In the genomic region with DNA sequence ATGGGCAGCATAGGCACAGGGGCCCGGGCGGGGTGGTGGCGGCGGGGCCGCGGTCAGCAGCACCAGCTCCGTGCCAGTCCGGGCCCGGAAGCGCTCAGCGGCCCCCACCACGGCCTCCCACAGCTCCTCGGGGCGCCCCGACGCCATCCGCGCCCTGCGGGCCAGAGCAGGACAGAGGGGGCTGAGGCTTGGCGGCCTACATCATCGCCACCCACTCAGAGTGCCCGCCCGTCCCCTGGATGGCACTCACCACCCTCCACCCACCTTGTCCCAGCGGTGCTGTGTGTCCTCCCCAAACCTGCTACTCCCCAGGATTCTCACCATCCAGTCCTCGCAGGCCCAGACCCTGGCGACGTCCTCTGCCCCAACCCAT, we compare ENCODE assay signal across 28 cellular contexts. TPM values are rescaled to one million over a fixed set of nuclear protein-coding genes. Genes with fewer than 3 reads are reported as not detected.
DNase-seq lines count a peak whose midpoint lies in the region; ATAC-seq and TF ChIP-seq lines count a peak whose summit lies in the region.
"Had no signal": no experiment of that assay in that cellular context is flagged by ENCODE, and none has a peak within 500 bp of the region (broad histone marks: within the 10 kb centered on the region; RNA-seq: fewer than 3 reads in every experiment).

No MANE protein-coding gene starts in this region.

- peak; percentile 29 for DNase-seq in left ventricle myocardium superior
- no peak for DNase-seq in left ventricle myocardium inferior
- no peak for DNase-seq in RWPE1 (ENCODE audit: low spot score)
- no peak for DNase-seq in mesenchymal stem cell
- no peak for DNase-seq in stimulated activated naive B cell treated with anti-CD40 and anti-IgM and Interleukin-4, amounts not matched to agents 10 μg/mL and 1 μg/mL and 100 μg/mL, for 72 hours
- no peak for DNase-seq in T-cell
- no peak for DNase-seq in NK-92 treated with Interleukin-12 subunit alpha and Interleukin-12 subunit beta, amount 100 ng/mL, for 24 hours (lab: John Stamatoyannopoulos, UW)
- no peak for DNase-seq in stimulated activated CD4-positive, alpha-beta T cell treated with anti-CD3 and anti-CD28 coated beads, Interleukin-2, amount 100 ng/mL, for 24 hours
- DNase-seq: C1 segment of cervical spinal cord; CD4-positive, alpha-beta memory T cell; COR-L47; DMS53; GM23248; H9; HFFc6; NCI-H1048; NCI-H1436; NCI-H187; NCI-H2081 treated with DMSO at 0.1 percent for 48 hours; NCI-H2171; NCI-H226; NCI-H510A; NCI-H69; OCI-M1; Peyer's patch; SIG-M5 had no signal

- 97% methylated on average over 23 of the region's 27 CpGs for WGBS in mesenchymal stem cell

- H2AFZ ChIP-seq in mesenchymal stem cell (ENCODE audit: low read depth, low read length) = no peak overlapping the region
- H2AFZ ChIP-seq: GM23248 had no signal

- no peak overlapping the region for H3K4ac ChIP-seq in mesenchymal stem cell (ENCODE audit: low read depth in 1 of 2, low read length in 2 of 2)

- no peaks in the 10 kb centered on the region for H3K36me3 ChIP-seq in left ventricle myocardium inferior
- peaks cover 31 to 50% of the 10 kb centered on the region in 2 experiments for H3K36me3 ChIP-seq in mesenchymal stem cell (ENCODE audit: control insufficient read depth in 1 of 2, insufficient read depth in 2 of 2, low read depth in 1 of 2, low read length in 2 of 2)

- no peak overlapping the region for H3K4me2 ChIP-seq in mesenchymal stem cell (ENCODE audit: low read length, poor library complexity, severe bottlenecking)

- peak overlapping the region; percentile 78 for H3K27ac Mint-ChIP-seq in stimulated activated naive B cell treated with anti-CD40 and anti-IgM and Interleukin-4, amounts not matched to agents 10 μg/mL and 1 μg/mL and 100 μg/mL, for 72 hours
- H3K27ac Mint-ChIP-seq in T-cell = no peak overlapping the region

- H3K27me3 ChIP-seq in left ventricle myocardium inferior (ENCODE audit: low read depth) = no peaks in the 10 kb centered on the region
- H3K27me3 ChIP-seq in mesenchymal stem cell (ENCODE audit: control insufficient read depth in 1 of 2, insufficient read depth in 1 of 2, low read length in 2 of 2) = no peaks in the 10 kb centered on the region
- H3K27me3 ChIP-seq: Peyer's patch had no signal

- no peak overlapping the region for H2BK5ac ChIP-seq in mesenchymal stem cell (ENCODE audit: low read depth, low read length, poor library complexity, severe bottlenecking)

- no peak overlapping the region for H3K4me3 ChIP-seq in left ventricle myocardium inferior
- no peak overlapping the region for H3K4me3 ChIP-seq in mesenchymal stem cell (ENCODE audit: insufficient read depth in 1 of 2, low read depth in 1 of 2, low read length in 2 of 2)
- H3K4me3 ChIP-seq: GM23248, Peyer's patch, SK-N-MC had no signal

- POLR2A ChIA-PET in RWPE1 (lab: Yijun Ruan, JAX; ENCODE audit: low non-redundant PET) = no interaction called here
- POLR2A ChIA-PET in T-cell (lab: Charles Lee) = no interaction called here

- no peaks in the 10 kb centered on the region for H3K9me3 ChIP-seq in left ventricle myocardium inferior (replicated peaks)
- no peaks in the 10 kb centered on the region for H3K9me3 ChIP-seq in mesenchymal stem cell (ENCODE audit: control insufficient read depth, low read length)
- H3K9me3 ChIP-seq: Peyer's patch had no signal

- H2BK120ac ChIP-seq in mesenchymal stem cell (ENCODE audit: low read depth, low read length) = no peak overlapping the region

- H3K27ac ChIP-seq in left ventricle myocardium inferior (replicated peaks) (no peak overlapping the region), RWPE1 (peak overlapping the region; percentile 96), mesenchymal stem cell (ENCODE audit: low read length, poor library complexity, severe bottlenecking) (no peak overlapping the region)
- H3K27ac ChIP-seq: GM23248, Peyer's patch, SK-N-MC had no signal

- H2BK15ac ChIP-seq in mesenchymal stem cell (ENCODE audit: low read depth, poor library complexity, severe bottlenecking) = peak overlapping the region; percentile 20

- peaks cover 18 to 25% of the 10 kb centered on the region in 2 donors for H3K36me3 Mint-ChIP-seq in stimulated activated naive B cell treated with anti-CD40 and anti-IgM and Interleukin-4, amounts not matched to agents 10 μg/mL and 1 μg/mL and 100 μg/mL, for 72 hours
- peaks cover 3% of the 10 kb centered on the region for H3K36me3 Mint-ChIP-seq in T-cell
- H3K36me3 Mint-ChIP-seq: IgD-negative memory B cell had no signal

- peak overlapping the region; percentile 1 for H4K91ac ChIP-seq in mesenchymal stem cell (ENCODE audit: low read length)

- H3K27me3 Mint-ChIP-seq in stimulated activated naive B cell treated with anti-CD40 and anti-IgM and Interleukin-4, amounts not matched to agents 10 μg/mL and 1 μg/mL and 100 μg/mL, for 72 hours = no peaks in the 10 kb centered on the region
- no peaks in the 10 kb centered on the region for H3K27me3 Mint-ChIP-seq in T-cell
- H3K27me3 Mint-ChIP-seq: CD4-positive, alpha-beta memory T cell had no signal

- no peak for TF ChIP-seq CTCF in left ventricle myocardium inferior (IDR thresholded peaks at IDR 0.05; ENCODE audit: borderline replicate concordance)
- TF ChIP-seq CTCF in RWPE1 (conservative IDR thresholded peaks at IDR 0.05; ENCODE audit: low read depth) = no peak

- CTCF ChIA-PET in RWPE1 (lab: Yijun Ruan, JAX) = no interaction called here
- CTCF ChIA-PET in T-cell (lab: Charles Lee) = no interaction called here

- intact Hi-C loops in left ventricle myocardium superior (cut with micrococcal nuclease) = no loop called here
- intact Hi-C loops in left ventricle myocardium inferior (cut with micrococcal nuclease) = no loop called here

- H4K8ac ChIP-seq in mesenchymal stem cell (ENCODE audit: low read length) = no peak overlapping the region

- H3K14ac ChIP-seq in mesenchymal stem cell (ENCODE audit: low read length in 2 of 2) = no peak overlapping the region

- H3K4me1 ChIP-seq in left ventricle myocardium inferior (peaks cover 55% of the 10 kb centered on the region), mesenchymal stem cell (ENCODE audit: control insufficient read depth, insufficient read depth, low read depth, low read length) (peaks cover 39% of the 10 kb centered on the region)

- no peak overlapping the region for H3K23ac ChIP-seq in mesenchymal stem cell (ENCODE audit: low read length in 2 of 2)

- no peak overlapping the region for H3K4me3 Mint-ChIP-seq in stimulated activated naive B cell treated with anti-CD40 and anti-IgM and Interleukin-4, amounts not matched to agents 10 μg/mL and 1 μg/mL and 100 μg/mL, for 72 hours
- H3K4me3 Mint-ChIP-seq in T-cell = no peak overlapping the region
- H3K4me3 Mint-ChIP-seq: H9, HFFc6, IgD-negative memory B cell had no signal

- H3K4me1 Mint-ChIP-seq in stimulated activated naive B cell treated with anti-CD40 and anti-IgM and Interleukin-4, amounts not matched to agents 10 μg/mL and 1 μg/mL and 100 μg/mL, for 72 hours = peaks cover 20 to 43% of the 10 kb centered on the region in 2 donors
- peaks cover 23 to 36% (median 32%) of the 10 kb centered on the region in 3 donors for H3K4me1 Mint-ChIP-seq in T-cell

- peaks cover 29% of the 10 kb centered on the region for H3K79me1 ChIP-seq in mesenchymal stem cell (replicated peaks; ENCODE audit: low read length, poor library complexity, severe bottlenecking)

- no peak overlapping the region for H2BK12ac ChIP-seq in mesenchymal stem cell (ENCODE audit: low read length in 2 of 2)

- ATAC-seq in left ventricle myocardium superior = no peak
- ATAC-seq in stimulated activated naive B cell treated with anti-CD40 and anti-IgM and Interleukin-4, amounts not matched to agents 10 μg/mL and 1 μg/mL and 100 μg/mL, for 72 hours (replicated peaks) = no peak
- no peak for ATAC-seq in T-cell (replicated peaks in 1 of 4)

- H3K9me3 Mint-ChIP-seq in stimulated activated naive B cell treated with anti-CD40 and anti-IgM and Interleukin-4, amounts not matched to agents 10 μg/mL and 1 μg/mL and 100 μg/mL, for 72 hours = no peaks in the 10 kb centered on the region
- H3K9me3 Mint-ChIP-seq in T-cell = no peaks in the 10 kb centered on the region
- H3K9me3 Mint-ChIP-seq: H9, HFFc6, IgD-negative memory B cell had no signal

- no peak overlapping the region for H3K18ac ChIP-seq in mesenchymal stem cell (ENCODE audit: low read depth in 1 of 2, low read length in 2 of 2)

- no peak overlapping the region for H2AK5ac ChIP-seq in mesenchymal stem cell (ENCODE audit: low read length, severe bottlenecking)

- no peak overlapping the region for H3K9ac ChIP-seq in mesenchymal stem cell (ENCODE audit: low read length)
- H3K9ac ChIP-seq: GM23248 had no signal

RNA-seq across cellular contexts. Expression of gene AKT1S1, which starts 4.0 kb away (rescaled TPM):
- total RNA-seq in left ventricle myocardium superior = 41.2 TPM
- 36.0 TPM for total RNA-seq in left ventricle myocardium inferior
- 107 TPM for polyA plus RNA-seq in mesenchymal stem cell (2013, experiment 1 of 2)
- 104 TPM for polyA plus RNA-seq in mesenchymal stem cell (2013, experiment 2 of 2)
- total RNA-seq in T-cell = 10 to 100 TPM; 13.3 to 24.9 (median 21.4) TPM

RNA-seq across cellular contexts. Expression of gene TBC1D17, which starts 4.4 kb away (rescaled TPM):
- 47.7 TPM for total RNA-seq in left ventricle myocardium superior
- 47.5 TPM for total RNA-seq in left ventricle myocardium inferior
- 51.0 TPM for polyA plus RNA-seq in mesenchymal stem cell (2013, experiment 1 of 2)
- polyA plus RNA-seq in mesenchymal stem cell (2013, experiment 2 of 2) = 50.4 TPM
- 100 to 1,000 TPM in 1 of 5 donors, 10 to 100 TPM in 4; 46.5 to 102 (median 88.6) TPM for total RNA-seq in T-cell

RNA-seq across cellular contexts. Expression of gene PNKP, which starts 5.8 kb away (rescaled TPM):
- total RNA-seq in left ventricle myocardium superior = 39.1 TPM
- total RNA-seq in left ventricle myocardium inferior = 45.1 TPM
- 46.8 TPM for polyA plus RNA-seq in mesenchymal stem cell (2013, experiment 1 of 2)
- polyA plus RNA-seq in mesenchymal stem cell (2013, experiment 2 of 2) = 44.2 TPM
- 100 to 1,000 TPM; 129 to 209 (median 193) TPM for total RNA-seq in T-cell

RNA-seq across cellular contexts. Expression of gene PTOV1, which starts 22.2 kb away (rescaled TPM):
- total RNA-seq in left ventricle myocardium superior = 127 TPM
- total RNA-seq in left ventricle myocardium inferior = 104 TPM
- 141 TPM for polyA plus RNA-seq in mesenchymal stem cell (2013, experiment 1 of 2)
- polyA plus RNA-seq in mesenchymal stem cell (2013, experiment 2 of 2) = 146 TPM
- 100 to 1,000 TPM; 149 to 165 (median 156) TPM for total RNA-seq in T-cell

RNA-seq across cellular contexts. Expression of gene IL4I1, which starts 23.6 kb away (rescaled TPM):
- total RNA-seq in left ventricle myocardium superior (not detected), left ventricle myocardium inferior (not detected), T-cell (10 to 100 TPM in 1 of 5 donors, 1 to 10 TPM in 4; 2.0 to 12.4 (median 4.0) TPM)
- 0.36 TPM for polyA plus RNA-seq in mesenchymal stem cell (2013, experiment 1 of 2)
- polyA plus RNA-seq in mesenchymal stem cell (2013, experiment 2 of 2) = 0.30 TPM
- total RNA-seq: GM23248, Peyer's patch had no signal
